In genomic region chr4:105042451-105042850, GRCh38 we compare ENCODE assay signal across 28 cellular contexts.
"Had no signal": no experiment of that assay in that cellular context is flagged by ENCODE, and none has a peak within 500 bp of the region (broad histone marks: within the 10 kb centered on the region; RNA-seq: fewer than 3 reads in every experiment).

No MANE protein-coding gene starts in this region.

- FAIRE-seq: colon, endometrium, endothelial cell of umbilical vein had no signal

- H3K4me1 Mint-ChIP-seq: endodermal cell had no signal

- H3K27ac ChIP-seq: colonic mucosa, coronary artery, dorsolateral prefrontal cortex, epithelial cell of prostate, esophagus muscularis mucosa, esophagus squamous epithelium, foreskin keratinocyte, gastrocnemius medialis, gastroesophageal sphincter, heart left ventricle, heart right ventricle had no signal

- H3K36me3 ChIP-seq: colonic mucosa, esophagus muscularis mucosa, esophagus squamous epithelium, gastrocnemius medialis, gastroesophageal sphincter, heart left ventricle, heart right ventricle had no signal

- DNase-seq: colonic mucosa; cortex of kidney; dermis blood vessel endothelial cell; dorsolateral prefrontal cortex; effector CD4-positive, alpha-beta T cell; effector CD8-positive, alpha-beta T cell; effector memory CD4-positive, alpha-beta T cell; effector memory CD8-positive, alpha-beta T cell; endodermal cell; erythroblast; esophagus squamous epithelium; foreskin fibroblast; foreskin keratinocyte; foreskin melanocyte; gastrocnemius medialis; glutamatergic neuron; head of caudate nucleus; heart left ventricle; heart right ventricle had no signal

- H3K27ac Mint-ChIP-seq: dendritic cell treated with granulocyte-macrophage colony-stimulating factor and Interleukin-4, amounts not matched to agents 40 ng/mL and 50 ng/mL, for 4 days; effector memory CD8-positive, alpha-beta T cell; endodermal cell had no signal

- H3K27me3 ChIP-seq: colonic mucosa, dorsolateral prefrontal cortex, esophagus muscularis mucosa, esophagus squamous epithelium, foreskin keratinocyte, gastrocnemius medialis, gastroesophageal sphincter, heart left ventricle, heart right ventricle had no signal

- ATAC-seq: effector memory CD8-positive, alpha-beta T cell; esophagus mucosa; foreskin keratinocyte; gastrocnemius medialis; gastroesophageal sphincter; heart left ventricle; heart right ventricle had no signal

- H3K4me3 ChIP-seq: colonic mucosa, coronary artery, dorsolateral prefrontal cortex, esophagus muscularis mucosa, esophagus squamous epithelium, gastrocnemius medialis, gastroesophageal sphincter, heart left ventricle, heart right ventricle had no signal

- H3K27me3 Mint-ChIP-seq: dendritic cell treated with granulocyte-macrophage colony-stimulating factor and Interleukin-4, amounts not matched to agents 40 ng/mL and 50 ng/mL, for 4 days; effector memory CD8-positive, alpha-beta T cell had no signal

- H3K9me3 ChIP-seq: colonic mucosa had no signal

- H3K4me3 Mint-ChIP-seq: dendritic cell treated with granulocyte-macrophage colony-stimulating factor and Interleukin-4, amounts not matched to agents 40 ng/mL and 50 ng/mL, for 4 days; effector memory CD8-positive, alpha-beta T cell; endodermal cell had no signal

- H3K4me1 ChIP-seq: colonic mucosa, esophagus muscularis mucosa, esophagus squamous epithelium, foreskin keratinocyte, gastrocnemius medialis, gastroesophageal sphincter, heart left ventricle, heart right ventricle had no signal
